In genomic region chr3:170909129-170909903, GRCh38 we compare ENCODE assay signal across 1 cellular context.
TF ChIP-seq lines count a peak whose summit lies in the region.

No MANE protein-coding gene starts in this region.

TF ChIP-seq in K562, 482 proteins besides CTCF, POLR2A, EP300 and RAD21 (continued from another document):
- TF ChIP-seq CEBPG (CRISPR knock-in tag; IDR thresholded peaks at IDR 0.05) (peak; percentile 39; the same call in 1 of the 2 replicates), CEBPG (tag; conservative IDR thresholded peaks at IDR 0.05 in 1 of 2, IDR thresholded peaks at IDR 0.05 in 1 of 2) (no peak; a peak in 2 of 4 replicates), ZNF316 (IDR thresholded peaks at IDR 0.05) (peak; percentile 56), XRCC5 (IDR thresholded peaks at IDR 0.05; ENCODE audit: low read depth, low read length) (0 out of 2 replicates have a peak, but pooled peaks have one; percentile 3), CEBPB (tag; IDR thresholded peaks at IDR 0.05) (peak; percentile 92), MNT (conservative IDR thresholded peaks at IDR 0.05) (no peak), TRIM24 (IDR thresholded peaks at IDR 0.05) (0 out of 4 replicates have a peak, but pooled peaks of 1 of the 2 experiments have one; percentile 15), MAFG (tag; conservative IDR thresholded peaks at IDR 0.05) (peak; percentile 21; the same call in 1 of the 2 replicates), ZNF778 (CRISPR knock-in tag; IDR thresholded peaks at IDR 0.05) (no peak), ARID2 (IDR thresholded peaks at IDR 0.05) (no peak), C11orf30 (IDR thresholded peaks at IDR 0.05; ENCODE audit: low read depth) (peak; percentile 31; the same call in 1 of the 2 replicates), ZNF143 (CRISPR knock-in tag; IDR thresholded peaks at IDR 0.05) (0 out of 2 replicates have a peak, but pooled peaks have one; percentile 6)
